ENCODE assay signal across 1 cellular context in genomic region chr20:2865101-2865500, GRCh38.
TF ChIP-seq lines count a peak whose summit lies in the region.

No MANE protein-coding gene starts in this region.

TF ChIP-seq in IMR-90, 13 proteins besides CTCF, POLR2A, EP300 and RAD21:
- TF ChIP-seq SMC3 (IDR thresholded peaks at IDR 0.05; ENCODE audit: low read depth, low read length) (no peak), MAZ (IDR thresholded peaks at IDR 0.05; ENCODE audit: borderline replicate concordance, low read depth, low read length) (no peak), MAFK (IDR thresholded peaks at IDR 0.05; ENCODE audit: low read depth, low read length) (no peak), CEBPB (IDR thresholded peaks at IDR 0.05; ENCODE audit: low read depth, low read length) (no peak), USF2 (IDR thresholded peaks at IDR 0.05; ENCODE audit: low read depth, low read length) (no peak), RCOR1 (IDR thresholded peaks at IDR 0.05; ENCODE audit: insufficient replicate concordance, low read length) (no peak)
